Comparison of ENCODE assay signal across 8 cellular contexts in genomic region chr7:92527300-92528187, GRCh38. TPM values are rescaled to one million over a fixed set of nuclear protein-coding genes. Genes with fewer than 3 reads are reported as not detected.
DNase-seq lines count a peak whose midpoint lies in the region; ATAC-seq and TF ChIP-seq lines count a peak whose summit lies in the region.

No MANE protein-coding gene starts in this region.

- H3K27me3 Mint-ChIP-seq in glutamatergic neuron (ENCODE audit: unreplicated experiment), result peaks cover 4% of the 10 kb centered on the region

- no peaks in the 10 kb centered on the region for H3K9me3 ChIP-seq in SJSA1 (replicated peaks)
- no peaks in the 10 kb centered on the region for H3K9me3 ChIP-seq in parathyroid adenoma (ENCODE audit: control insufficient read depth, low read length)

- TF ChIP-seq CTCF in glutamatergic neuron (IDR thresholded peaks at IDR 0.05; ENCODE audit: partially characterized antibody, unreplicated experiment), result peak; percentile 11
- TF ChIP-seq CTCF in parathyroid adenoma (IDR thresholded peaks at IDR 0.05), result no peak

- peak overlapping the region; percentile 79 for H3K4me3 ChIP-seq in Jurkat, Clone E6-1 (ENCODE audit: low read length)
- H3K4me3 ChIP-seq in SJSA1, result peak overlapping the region; percentile 76
- peak overlapping the region; percentile 82 for H3K4me3 ChIP-seq in parathyroid adenoma (ENCODE audit: low read depth, low read length)
- H3K4me3 ChIP-seq in urinary bladder (ENCODE audit: low read depth, low read length), result peak overlapping the region; percentile 76

- peak overlapping the region; percentile 63 for H3K4me2 ChIP-seq in parathyroid adenoma (ENCODE audit: low read length)

- peak overlapping the region; percentile 97 for H3K4me3 Mint-ChIP-seq in glutamatergic neuron (ENCODE audit: unreplicated experiment)

- H3K27me3 ChIP-seq in SJSA1 (replicated peaks), result no peaks in the 10 kb centered on the region
- H3K27me3 ChIP-seq in parathyroid adenoma (ENCODE audit: control insufficient read depth, insufficient read depth, low read length), result no peaks in the 10 kb centered on the region

- DNase-seq in DMS153 (lab: John Stamatoyannopoulos, UW) (peak; percentile 24), SJSA1 (ENCODE audit: low read depth in 1 of 2, low spot score in 2 of 2) (peak; percentile 51 to 60), glutamatergic neuron (peak; percentile 63)
- no peak for DNase-seq in Jurkat, Clone E6-1 (ENCODE audit: low read depth, low spot score)
- peak; percentile 58 for DNase-seq in activated naive CD4-positive, alpha-beta T cell treated with anti-CD3 and anti-CD28 coated beads, Interleukin-2, amount 50 U/mL, for 16 hours

- H3K4me1 ChIP-seq in SJSA1 (replicated peaks) (peaks cover 13% of the 10 kb centered on the region), parathyroid adenoma (no peaks in the 10 kb centered on the region), urinary bladder (ENCODE audit: insufficient read depth) (no peaks in the 10 kb centered on the region)

- peak; percentile 40 for ATAC-seq in GM21528 (IDR thresholded peaks at IDR 0.05; ENCODE audit: low FRiP score, unreplicated experiment)

- no peaks in the 10 kb centered on the region for H3K36me3 Mint-ChIP-seq in glutamatergic neuron (ENCODE audit: unreplicated experiment)

- under 1% methylated on average over 31 of the region's 31 CpGs for WGBS in urinary bladder

- H3K4me1 Mint-ChIP-seq in glutamatergic neuron (ENCODE audit: low read depth, unreplicated experiment), result peaks cover 6% of the 10 kb centered on the region

- H3K36me3 ChIP-seq in SJSA1 (peaks cover 29% of the 10 kb centered on the region), parathyroid adenoma (ENCODE audit: control insufficient read depth, insufficient read depth, low read length) (no peaks in the 10 kb centered on the region), urinary bladder (ENCODE audit: insufficient read depth) (peaks cover 8% of the 10 kb centered on the region)

- no peak overlapping the region for H3K9ac ChIP-seq in parathyroid adenoma

- peaks cover 14% of the 10 kb centered on the region for H3K9me3 Mint-ChIP-seq in glutamatergic neuron (ENCODE audit: unreplicated experiment)

- H3K27ac ChIP-seq in SJSA1 (no peak overlapping the region), parathyroid adenoma (peak overlapping the region; percentile 84), urinary bladder (ENCODE audit: low read depth) (peak overlapping the region; percentile 53)

- peaks cover 16% of the 10 kb centered on the region for H3K79me2 ChIP-seq in parathyroid adenoma

- H2AFZ ChIP-seq in parathyroid adenoma, result peak overlapping the region; percentile 92

- peak overlapping the region; percentile 76 for H3K27ac Mint-ChIP-seq in glutamatergic neuron (ENCODE audit: unreplicated experiment)

RNA-seq across cellular contexts. Expression of gene PEX1, which starts 0.8 kb away (rescaled TPM):
- polyA plus RNA-seq in Jurkat, Clone E6-1 (2012; ENCODE audit: insufficient read depth, insufficient read length), result 16.6 TPM
- 9.8 and 10.8 TPM in 2 replicates for total RNA-seq in SJSA1 (2014; rRNA removed; shearing (Covaris generic))
- total RNA-seq in glutamatergic neuron (ENCODE audit: unreplicated experiment) (21.2 TPM), urinary bladder (63.7 TPM)
- polyA plus RNA-seq in urinary bladder, result 12.0 TPM

RNA-seq across cellular contexts. Expression of gene RBM48, which starts 1.1 kb away (rescaled TPM):
- polyA plus RNA-seq in Jurkat, Clone E6-1 (2012; ENCODE audit: insufficient read depth, insufficient read length), result 12.8 TPM
- total RNA-seq in SJSA1 (2014; rRNA removed; shearing (Covaris generic)), result 8.1 and 13.2 TPM in 2 replicates
- 15.4 TPM for total RNA-seq in glutamatergic neuron (ENCODE audit: unreplicated experiment)
- total RNA-seq in urinary bladder, result 17.2 TPM
- 10.3 TPM for polyA plus RNA-seq in urinary bladder

RNA-seq across cellular contexts. Expression of gene ERVW-1, which starts 49.8 kb away (rescaled TPM):
- polyA plus RNA-seq in Jurkat, Clone E6-1 (2012; ENCODE audit: insufficient read depth, insufficient read length), result not detected
- total RNA-seq in SJSA1 (2014; rRNA removed; shearing (Covaris generic)), result not detected in 2 replicates
- total RNA-seq in glutamatergic neuron (ENCODE audit: unreplicated experiment) (not detected), urinary bladder (not detected)
- polyA plus RNA-seq in urinary bladder, result not detected
